Comparison of ENCODE assay signal across 18 cellular contexts in genomic region chr18:26524952-26525351, GRCh38.
"Had no signal": no experiment of that assay in that cellular context is flagged by ENCODE, and none has a peak within 500 bp of the region (broad histone marks: within the 10 kb centered on the region; RNA-seq: fewer than 3 reads in every experiment).

No MANE protein-coding gene starts in this region.

- H3K9me3 Mint-ChIP-seq: naive thymus-derived CD8-positive, alpha-beta T cell had no signal

- ATAC-seq: heart left ventricle; left lobe of liver; mucosa of descending colon; naive thymus-derived CD8-positive, alpha-beta T cell had no signal

- H3K9me3 ChIP-seq: heart left ventricle, mucosa of descending colon, neutrophil, sigmoid colon, stomach, thoracic aorta, transverse colon had no signal

- H3K27ac ChIP-seq: coronary artery, heart left ventricle, neutrophil, sigmoid colon, skin epidermis, stomach, thoracic aorta, transverse colon had no signal

- H3K4me3 Mint-ChIP-seq: naive thymus-derived CD8-positive, alpha-beta T cell had no signal

- H3K36me3 ChIP-seq: heart left ventricle, neutrophil, sigmoid colon, stomach, thoracic aorta, transverse colon had no signal

- H3K4me3 ChIP-seq: coronary artery, heart left ventricle, mucosa of descending colon, sigmoid colon, skin epidermis, stomach, thoracic aorta, transverse colon had no signal

- H3K4me1 ChIP-seq: sigmoid colon, stomach, transverse colon had no signal

- H3K27ac Mint-ChIP-seq: naive thymus-derived CD8-positive, alpha-beta T cell had no signal

- DNase-seq: effector CD8-positive, alpha-beta T cell; heart left ventricle; hippocampal formation; mucosa of descending colon; naive thymus-derived CD8-positive, alpha-beta T cell; posterior cingulate gyrus; sigmoid colon; stimulated activated CD4-positive, alpha-beta T cell treated with anti-CD3 and anti-CD28 coated beads, Interleukin-2, amount 100 ng/mL, for 24 hours; stimulated activated CD4-positive, alpha-beta T cell treated with anti-CD3 and anti-CD28 coated beads, Interleukin-4, amount 100 ng/mL, for 4 hours; stimulated activated naive CD4-positive, alpha-beta T cell; stomach; substantia nigra; transverse colon had no signal

- H3K36me3 Mint-ChIP-seq: naive thymus-derived CD8-positive, alpha-beta T cell had no signal

- H3K27me3 ChIP-seq: heart left ventricle, neutrophil, sigmoid colon, stomach, transverse colon had no signal
